ENCODE assay signal across 8 cellular contexts in the genomic region with DNA sequence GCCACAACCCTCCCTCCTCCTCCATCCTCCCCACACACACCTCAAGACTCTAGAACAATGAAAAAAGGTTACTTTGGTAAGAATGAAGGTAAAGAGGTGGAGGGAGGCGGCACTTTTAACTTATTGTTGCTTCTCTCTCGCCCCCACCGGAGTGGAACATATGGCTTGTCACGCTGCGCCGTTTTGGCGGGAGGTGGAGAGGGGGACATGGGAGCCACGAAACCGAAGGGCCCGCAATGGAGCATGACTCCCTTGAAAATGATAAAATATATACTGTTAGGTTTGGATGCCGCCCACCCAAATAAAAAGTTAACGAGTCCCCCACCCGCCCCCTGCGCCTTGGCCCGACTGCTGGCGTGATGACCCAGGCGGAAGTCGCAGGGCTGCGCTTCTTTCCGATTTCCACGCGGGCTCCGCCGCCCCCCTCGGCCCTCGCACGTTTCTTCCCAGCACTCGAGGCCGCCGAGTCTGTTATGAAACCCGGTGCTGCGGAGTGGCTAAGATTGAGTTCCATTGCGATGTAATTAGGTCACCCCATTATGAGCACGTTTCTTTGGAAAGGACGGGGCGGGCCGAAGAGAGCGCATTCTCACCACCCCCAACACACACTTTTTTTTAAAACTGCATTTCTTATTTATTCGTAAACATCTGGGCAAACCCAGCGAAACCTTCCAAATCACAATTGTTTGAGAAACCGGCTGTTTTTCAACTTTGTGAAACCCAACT. TPM values are rescaled to one million over a fixed set of nuclear protein-coding genes. Genes with fewer than 3 reads are reported as not detected.
DNase-seq lines count a peak whose midpoint lies in the region; ATAC-seq and TF ChIP-seq lines count a peak whose summit lies in the region.

No MANE protein-coding gene starts in this region.

- peaks cover 0 to 34% (median 10%) of the 10 kb centered on the region in 3 experiments for H3K36me3 ChIP-seq in naive thymus-derived CD4-positive, alpha-beta T cell (ENCODE audit: control insufficient read depth in 2 of 3, insufficient read depth in 3 of 3, low read length in 3 of 3)

- H3K27me3 ChIP-seq in naive thymus-derived CD4-positive, alpha-beta T cell (ENCODE audit: control insufficient read depth in 2 of 2, insufficient read depth in 2 of 2, low read length in 2 of 2), result no peaks in the 10 kb centered on the region

- peaks cover 11 to 15% of the 10 kb centered on the region in 2 donors for H3K4me1 ChIP-seq in naive thymus-derived CD4-positive, alpha-beta T cell (ENCODE audit: control insufficient read depth in 2 of 2, insufficient read depth in 2 of 2, low read length in 2 of 2)

- peaks cover 13 to 42% (median 28%) of the 10 kb centered on the region in 7 donors for H3K4me1 Mint-ChIP-seq in naive thymus-derived CD4-positive, alpha-beta T cell

- peak overlapping the region; percentile 88 for H3K4me3 ChIP-seq in GM12875 (ENCODE audit: low read depth, low read length)
- H3K4me3 ChIP-seq in naive thymus-derived CD4-positive, alpha-beta T cell (ENCODE audit: low read length), result peak overlapping the region; percentile 91

- intact Hi-C loops in naive thymus-derived CD4-positive, alpha-beta T cell (cut with micrococcal nuclease), result loop anchor here (2.0 to 5.0 kb wide), 7 partner anchors 177 to 1437 kb away; a partner anchor contains a TSS

- peak overlapping the region; percentile 91 to 100 (median 99) for H3K27ac Mint-ChIP-seq in naive thymus-derived CD4-positive, alpha-beta T cell

- ATAC-seq in esophagus mucosa, result peak; percentile 43
- ATAC-seq in naive thymus-derived CD4-positive, alpha-beta T cell, result peak; percentile 41
- peak; percentile 6 for ATAC-seq in stimulated activated naive CD8-positive, alpha-beta T cell treated with anti-CD3 and anti-CD28 coated beads, Interleukin-15, Interleukin-2, amounts not matched to agents 100 U/mL and 50 U/mL, for 24 hours
- ATAC-seq in GM21528 (IDR thresholded peaks at IDR 0.05; ENCODE audit: low FRiP score, unreplicated experiment), result no peak
- ATAC-seq in HG02852 (IDR thresholded peaks at IDR 0.05; ENCODE audit: unreplicated experiment), result no peak

- H3K27me3 Mint-ChIP-seq in naive thymus-derived CD4-positive, alpha-beta T cell, result peaks cover 0 to 4% (median 0%) of the 10 kb centered on the region in 5 donors

- POLR2A ChIA-PET in naive thymus-derived CD4-positive, alpha-beta T cell (lab: Charles Lee), result interaction anchor here (1.2 to 22.1 kb wide), 11 partner anchors 11 to 545 kb away, joined by 3 to 1273 read pairs (median 7); no protein-coding TSS in a partner anchor

- H3K27ac ChIP-seq in naive thymus-derived CD4-positive, alpha-beta T cell (ENCODE audit: low read depth, low read length), result peak overlapping the region; percentile 100

- H3K9me3 ChIP-seq in naive thymus-derived CD4-positive, alpha-beta T cell (ENCODE audit: control insufficient read depth in 2 of 3, low read length in 3 of 3), result no peaks in the 10 kb centered on the region

- peaks cover 0 to 9% (median 0%) of the 10 kb centered on the region in 11 donors for H3K9me3 Mint-ChIP-seq in naive thymus-derived CD4-positive, alpha-beta T cell

- TF ChIP-seq CTCF in GM12875 (IDR thresholded peaks at IDR 0.05; ENCODE audit: borderline replicate concordance, insufficient read depth, low read depth, low read length), result no peak

- peak overlapping the region; percentile 92 to 99 (median 95) for H3K4me3 Mint-ChIP-seq in naive thymus-derived CD4-positive, alpha-beta T cell

- DNase-seq in NCI-H2196 (lab: John Stamatoyannopoulos, UW; ENCODE audit: unreplicated experiment), result peak; percentile 61
- peak; percentile 86 for DNase-seq in activated T-cell treated with anti-CD3 and anti-CD28 coated beads, Interleukin-2, amount 50 U/mL, for 1 hour
- peak; percentile 70 to 89 (median 81) for DNase-seq in naive thymus-derived CD4-positive, alpha-beta T cell
- DNase-seq in stimulated activated naive CD8-positive, alpha-beta T cell treated with anti-CD3 and anti-CD28 coated beads, Interleukin-15, Interleukin-2, amounts not matched to agents 100 U/mL and 50 U/mL, for 24 hours, result peak; percentile 85

- CTCF ChIA-PET in naive thymus-derived CD4-positive, alpha-beta T cell (lab: Charles Lee), result interaction anchor here (1.1 to 3.2 kb wide), 3 partner anchors 13 to 26 kb away, joined by 3 to 38 read pairs (median 7); no protein-coding TSS in a partner anchor

- peaks cover 11 to 26% (median 22%) of the 10 kb centered on the region in 5 donors for H3K36me3 Mint-ChIP-seq in naive thymus-derived CD4-positive, alpha-beta T cell

RNA-seq across cellular contexts. Expression of a gene that starts 1.4 kb away (rescaled TPM):
- 151 TPM for total RNA-seq in esophagus mucosa
- total RNA-seq in naive thymus-derived CD4-positive, alpha-beta T cell, result 100 to 1,000 TPM in 4 of 5 experiments, 10 to 100 TPM in 1; 82.0 to 231 (median 203) TPM
- polyA plus RNA-seq in naive thymus-derived CD4-positive, alpha-beta T cell, result 100 to 1,000 TPM in 1 of 2 donors, 10 to 100 TPM in 1; 85.6 to 160 TPM

Comparison
In these comparisons a context has a peak if more than half of its experiments do, and no peak if none do; other contexts are left out.
1. ATAC-seq: peak in esophagus mucosa (single experiment), naive thymus-derived CD4-positive, alpha-beta T cell (single experiment) and stimulated activated naive CD8-positive, alpha-beta T cell treated with anti-CD3 and anti-CD28 coated beads, Interleukin-15, Interleukin-2, amounts not matched to agents 100 U/mL and 50 U/mL, for 24 hours (single experiment); none in GM21528 (single experiment) and HG02852 (single experiment).
2. Peak in every context shown above with its lines, with median percentiles within 50 percentile points of each other: DNase-seq.